In the genomic region with DNA sequence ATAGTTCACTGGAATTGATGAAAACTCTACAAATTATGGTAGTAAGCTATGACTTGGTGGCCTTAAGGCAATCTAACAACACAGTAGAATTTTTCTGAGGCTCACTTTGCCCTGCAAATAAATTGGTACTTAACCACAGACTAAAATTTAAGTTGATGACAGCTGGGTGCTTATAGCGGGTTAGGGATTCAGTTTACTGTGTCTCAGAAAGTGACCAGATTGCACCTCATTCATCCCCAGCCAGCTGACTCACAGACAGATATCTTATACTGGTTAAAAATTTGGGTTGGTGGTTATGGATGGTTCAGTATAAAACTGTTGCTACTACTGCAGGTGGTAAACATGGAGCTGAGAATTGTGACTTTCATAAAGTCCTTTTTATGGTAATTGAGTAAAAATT, we compare ENCODE assay signal across 11 cellular contexts. TPM values are rescaled to one million over a fixed set of nuclear protein-coding genes. Genes with fewer than 3 reads are reported as not detected.
A peak's percentile ranks its signal among the peaks of the same experiment; 100 is the strongest.
DNase-seq lines count a peak whose midpoint lies in the region; ATAC-seq and TF ChIP-seq lines count a peak whose summit lies in the region.
"Had no signal": no experiment of that assay in that cellular context is flagged by ENCODE, and none has a peak within 500 bp of the region (broad histone marks: within the 10 kb centered on the region; RNA-seq: fewer than 3 reads in every experiment).

No MANE protein-coding gene starts in this region.

- TF ChIP-seq POLR2A in HCT116 (IDR thresholded peaks at IDR 0.05; ENCODE audit: borderline replicate concordance, extremely low read depth, insufficient read depth, insufficient read length) = no peak

- H3K4me1 Mint-ChIP-seq in T-helper 17 cell = peaks cover 20% of the 10 kb centered on the region

- BruUV-seq in HCT116 (replicated peaks; lab: Mats Ljungman, UMichigan) = no TSS peak

- 0 out of 2 replicates have a peak overlapping the region, but pooled peaks have one; percentile 7 for H3K4me3 ChIP-seq in BJ (ENCODE audit: low read depth, low read length)
- no peak overlapping the region; a peak in 1 of 4 replicates for H3K4me3 ChIP-seq in HCT116 (replicated peaks in 1 of 2; ENCODE audit: low read depth in 1 of 2, low read length in 2 of 2)
- peak overlapping the region; percentile 84 for H3K4me3 ChIP-seq in fibroblast of the aortic adventitia (ENCODE audit: low read depth, low read length)
- H3K4me3 ChIP-seq: tibial nerve had no signal

- H3K9me2 ChIP-seq in HCT116 (ENCODE audit: insufficient read depth) = no peaks in the 10 kb centered on the region

- TF ChIP-seq RAD21 in HCT116 (IDR thresholded peaks at IDR 0.05; ENCODE audit: low read depth) = no peak

- H4K20me1 ChIP-seq in HCT116 (ENCODE audit: insufficient read depth) = peaks cover 36% of the 10 kb centered on the region; the same call in 1 of the 2 replicates

- RAD21 ChIA-PET in HCT116 (lab: Charles Lee; ENCODE audit: low non-redundant PET in 1 of 2, low total read pairs in 2 of 2, uncharacterized antibody in 2 of 2, unreplicated experiment in 2 of 2) = no interaction called here

- H3K79me2 ChIP-seq in HCT116 (ENCODE audit: insufficient read depth, low read length) = peaks cover 80% of the 10 kb centered on the region

- no peaks in the 10 kb centered on the region for H3K27me3 Mint-ChIP-seq in T-helper 17 cell

- H3K27ac ChIP-seq in HCT116 (ENCODE audit: low read depth, low read length) = peak overlapping the region; percentile 17; the same call in 1 of the 2 replicates
- H3K27ac ChIP-seq: tibial nerve had no signal

- POLR2A ChIA-PET in BJ (lab: Charles Lee) (no interaction called here), HCT116 (lab: Charles Lee) (no interaction called here)

- TF ChIP-seq CTCF in BJ (IDR thresholded peaks at IDR 0.05; ENCODE audit: insufficient read depth, low read depth, low read length) = no peak
- no peak for TF ChIP-seq CTCF in HCT116 (IDR thresholded peaks at IDR 0.05 in 2 of 3, conservative IDR thresholded peaks at IDR 0.05 in 1 of 3; ENCODE audit: borderline replicate concordance in 1 of 3, insufficient read depth in 1 of 3, low read depth in 2 of 3, low read length in 2 of 3)
- no peak for TF ChIP-seq CTCF in fibroblast of the aortic adventitia (IDR thresholded peaks at IDR 0.05; ENCODE audit: insufficient read depth, low read length)

- H3K36me3 ChIP-seq in BJ (ENCODE audit: control insufficient read depth, insufficient read depth, low read length) (no peaks in the 10 kb centered on the region), HCT116 (ENCODE audit: control insufficient read depth in 1 of 2, insufficient read depth in 2 of 2, low read length in 2 of 2) (peaks cover 24 to 45% of the 10 kb centered on the region in 2 experiments)
- H3K36me3 ChIP-seq: tibial nerve had no signal

- DNase-seq in BJ (ENCODE audit: low read depth) (no peak), HCT116 (ENCODE audit: low read depth, low spot score) (no peak), T-helper 17 cell (no peak), fibroblast of the aortic adventitia (ENCODE audit: low read depth) (peak; percentile 25), cortex of kidney (lab: John Stamatoyannopoulos, UW) (no peak), GM03348 (ENCODE audit: low spot score) (no peak)
- no peak for DNase-seq in stimulated activated naive CD4-positive, alpha-beta T cell (lab: John Stamatoyannopoulos, UW)
- DNase-seq: activated effector memory CD4-positive, alpha-beta T cell treated with Interleukin-2 at 50 U/mL for 16 hours; small intestine had no signal

- H3K9ac ChIP-seq in HCT116 (ENCODE audit: low read length) = peak overlapping the region; percentile 93

- H3K36me3 Mint-ChIP-seq in T-helper 17 cell (ENCODE audit: low read depth) = peaks cover 3% of the 10 kb centered on the region

- H3K4me1 ChIP-seq in HCT116 (ENCODE audit: control insufficient read depth in 1 of 2, insufficient read depth in 2 of 2, low read length in 2 of 2) = peaks cover 21 to 55% of the 10 kb centered on the region in 2 experiments

- H3K9me3 ChIP-seq in HCT116 (ENCODE audit: control insufficient read depth in 1 of 2, insufficient read depth in 1 of 2, low read depth in 1 of 2, low read length in 2 of 2) = no peaks in the 10 kb centered on the region
- no peaks in the 10 kb centered on the region for H3K9me3 ChIP-seq in T-helper 17 cell (ENCODE audit: control insufficient read depth, low read length, poor library complexity, severe bottlenecking)
- H3K9me3 ChIP-seq: tibial nerve had no signal

- intact Hi-C loops in HCT116 (cut with micrococcal nuclease) = loop anchor here (10.0 kb wide), 1 partner anchor 791 kb away; no protein-coding TSS in a partner anchor

- no peak overlapping the region for H2AFZ ChIP-seq in HCT116 (ENCODE audit: low read depth, low read length, poor library complexity, severe bottlenecking)

- CTCF ChIA-PET in BJ (lab: Yijun Ruan, JAX) = interaction anchor here (0.6 kb wide), 1 partner anchor 235 kb away, joined by 3 read pairs; no protein-coding TSS in a partner anchor
- CTCF ChIA-PET in HCT116 (lab: Charles Lee) = interaction anchor here (0.9 kb wide), 1 partner anchor 235 kb away, joined by 3 read pairs; no protein-coding TSS in a partner anchor

- no peaks in the 10 kb centered on the region for H3K27me3 ChIP-seq in BJ (ENCODE audit: control insufficient read depth, insufficient read depth, low read length)
- H3K27me3 ChIP-seq in HCT116 (ENCODE audit: insufficient read depth, low read length) = no peaks in the 10 kb centered on the region
- H3K27me3 ChIP-seq: tibial nerve had no signal

- ATAC-seq in HCT116 (no peak), T-helper 17 cell (no peak), GM19351 (IDR thresholded peaks at IDR 0.05; ENCODE audit: unreplicated experiment) (no peak)

- no peak overlapping the region for H3K4me3 Mint-ChIP-seq in T-helper 17 cell

- H3K4me2 ChIP-seq in HCT116 (ENCODE audit: low read length) = peak overlapping the region; percentile 78

- peak overlapping the region; percentile 11 for H3K27ac Mint-ChIP-seq in T-helper 17 cell

TF ChIP-seq in HCT116, 20 proteins besides CTCF, POLR2A, EP300 and RAD21 (continues in another document):
- TF ChIP-seq CBX3 (IDR thresholded peaks at IDR 0.05; ENCODE audit: low read depth) = no peak
- no peak for TF ChIP-seq JUND (IDR thresholded peaks at IDR 0.05)
- TF ChIP-seq, protein P1, sequence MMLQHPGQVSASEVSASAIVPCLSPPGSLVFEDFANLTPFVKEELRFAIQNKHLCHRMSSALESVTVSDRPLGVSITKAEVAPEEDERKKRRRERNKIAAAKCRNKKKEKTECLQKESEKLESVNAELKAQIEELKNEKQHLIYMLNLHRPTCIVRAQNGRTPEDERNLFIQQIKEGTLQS (IDR thresholded peaks at IDR 0.05) = no peak
- no peak for TF ChIP-seq ZFX (IDR thresholded peaks at IDR 0.05)
- no peak for TF ChIP-seq EZH2 (IDR thresholded peaks at IDR 0.05)
- TF ChIP-seq ELF1 (IDR thresholded peaks at IDR 0.05; ENCODE audit: borderline replicate concordance, low read depth) = no peak
- no peak for TF ChIP-seq POLR2AphosphoS5 (IDR thresholded peaks at IDR 0.05; ENCODE audit: low read depth, low read length)
- TF ChIP-seq CEBPB (IDR thresholded peaks at IDR 0.05; ENCODE audit: low read depth) = no peak
- no peak for TF ChIP-seq SIN3A (IDR thresholded peaks at IDR 0.05; ENCODE audit: low read depth)
- no peak for TF ChIP-seq TCF7L2 (IDR thresholded peaks at IDR 0.05; ENCODE audit: borderline replicate concordance, extremely low read depth, insufficient read depth, insufficient read length)
- TF ChIP-seq, protein P2, sequence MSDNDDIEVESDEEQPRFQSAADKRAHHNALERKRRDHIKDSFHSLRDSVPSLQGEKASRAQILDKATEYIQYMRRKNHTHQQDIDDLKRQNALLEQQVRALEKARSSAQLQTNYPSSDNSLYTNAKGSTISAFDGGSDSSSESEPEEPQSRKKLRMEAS (IDR thresholded peaks at IDR 0.05) = no peak
- no peak for TF ChIP-seq FOSL1 (IDR thresholded peaks at IDR 0.05; ENCODE audit: low read depth)
- no peak for TF ChIP-seq SP1 (IDR thresholded peaks at IDR 0.05; ENCODE audit: low read depth)
- TF ChIP-seq, protein P3, sequence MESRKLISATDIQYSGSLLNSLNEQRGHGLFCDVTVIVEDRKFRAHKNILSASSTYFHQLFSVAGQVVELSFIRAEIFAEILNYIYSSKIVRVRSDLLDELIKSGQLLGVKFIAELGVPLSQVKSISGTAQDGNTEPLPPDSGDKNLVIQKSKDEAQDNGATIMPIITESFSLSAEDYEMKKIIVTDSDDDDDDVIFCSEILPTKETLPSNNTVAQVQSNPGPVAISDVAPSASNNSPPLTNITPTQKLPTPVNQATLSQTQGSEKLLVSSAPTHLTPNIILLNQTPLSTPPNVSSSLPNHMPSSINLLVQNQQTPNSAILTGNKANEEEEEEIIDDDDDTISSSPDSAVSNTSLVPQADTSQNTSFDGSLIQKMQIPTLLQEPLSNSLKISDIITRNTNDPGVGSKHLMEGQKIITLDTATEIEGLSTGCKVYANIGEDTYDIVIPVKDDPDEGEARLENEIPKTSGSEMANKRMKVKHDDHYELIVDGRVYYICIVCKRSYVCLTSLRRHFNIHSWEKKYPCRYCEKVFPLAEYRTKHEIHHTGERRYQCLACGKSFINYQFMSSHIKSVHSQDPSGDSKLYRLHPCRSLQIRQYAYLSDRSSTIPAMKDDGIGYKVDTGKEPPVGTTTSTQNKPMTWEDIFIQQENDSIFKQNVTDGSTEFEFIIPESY (IDR thresholded peaks at IDR 0.05; ENCODE audit: extremely low read depth, insufficient replicate concordance, low read length) = no peak

RNA-seq across cellular contexts. Expression of a gene that starts 2.8 kb away (rescaled TPM):
- polyA plus RNA-seq in BJ (2011; rRNA removed) = 128 and 135 TPM in 2 replicates
- polyA minus RNA-seq in BJ (2011; rRNA and poly(A)+ RNA removed) = 52.9 and 76.7 TPM in 2 replicates
- total RNA-seq in HCT116 (2021; ENCODE audit: unreplicated experiment) (242 TPM), T-helper 17 cell (10 to 100 TPM; 11.9 to 18.1 TPM), fibroblast of the aortic adventitia (ENCODE audit: low replicate concordance) (4.2 and 104 TPM in 2 replicates)
- 384 and 475 TPM in 2 replicates for polyA plus RNA-seq in HCT116 (2012)

RNA-seq across cellular contexts. Expression of a gene that starts 4.5 kb away (rescaled TPM):
- 14.3 and 14.4 TPM in 2 replicates for polyA plus RNA-seq in BJ (2011; rRNA removed)
- polyA minus RNA-seq in BJ (2011; rRNA and poly(A)+ RNA removed) = 12.5 and 13.1 TPM in 2 replicates
- 41.6 TPM for total RNA-seq in HCT116 (2021; ENCODE audit: unreplicated experiment)
- 25.7 and 27.3 TPM in 2 replicates for polyA plus RNA-seq in HCT116 (2012)
- 100 to 1,000 TPM; 106 to 115 TPM for total RNA-seq in T-helper 17 cell
- total RNA-seq in fibroblast of the aortic adventitia (ENCODE audit: low replicate concordance) = 28.4 and 32.6 TPM in 2 replicates

Comparison
In these comparisons a context has a peak if more than half of its experiments do, and no peak if none do; other contexts are left out.
1. H3K4me3 ChIP-seq: peak in BJ (single experiment) and fibroblast of the aortic adventitia (single experiment); none in HCT116 (0 of 2).